8 cellular contexts compared by ENCODE assay signal in the genomic region with DNA sequence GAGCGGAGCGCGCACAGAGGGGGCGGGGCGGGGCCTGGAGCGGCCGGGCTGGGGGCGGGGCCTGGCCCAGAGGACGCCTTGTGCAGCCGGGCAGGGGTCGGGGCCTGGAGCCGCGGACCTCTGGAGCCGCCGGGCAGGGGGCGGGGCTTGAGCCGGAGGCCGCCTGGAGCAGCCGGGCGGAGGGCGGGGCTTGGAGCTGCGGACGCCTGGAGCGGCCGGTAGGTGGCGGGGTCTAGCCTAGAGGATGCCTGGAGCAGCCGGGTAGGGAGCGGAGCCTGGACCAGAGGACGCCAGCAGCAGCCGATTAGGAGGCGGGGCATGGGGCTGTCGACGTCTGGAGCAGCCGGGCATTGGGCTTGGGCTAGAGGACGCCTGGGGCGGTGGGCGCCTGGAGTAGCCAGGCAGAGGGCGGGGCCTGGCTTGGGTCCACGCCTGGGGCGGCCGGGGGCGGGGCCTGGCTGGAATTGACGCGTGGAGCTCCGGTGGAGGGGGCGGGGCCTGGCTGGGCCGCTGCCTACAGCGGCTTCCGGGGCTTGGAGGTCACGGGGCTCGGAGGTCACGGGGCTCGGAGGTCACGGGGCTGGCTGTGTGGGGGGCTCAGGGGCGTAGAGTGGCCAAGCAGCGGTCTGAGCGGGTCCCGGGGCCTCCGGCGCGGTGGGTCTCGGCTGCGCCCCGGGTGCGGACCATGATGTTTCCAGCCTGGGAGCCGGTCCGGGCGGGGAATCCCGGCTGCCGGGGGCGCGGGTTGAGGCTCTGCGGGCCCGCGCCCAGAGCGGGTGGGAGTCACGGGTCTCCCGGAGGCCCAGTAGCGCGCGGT. TPM values are rescaled to one million over a fixed set of nuclear protein-coding genes. Genes with fewer than 3 reads are reported as not detected.
DNase-seq lines count a peak whose midpoint lies in the region; ATAC-seq and TF ChIP-seq lines count a peak whose summit lies in the region.

A gene (minus strand): TSS at position 13 of the 817 bp plus-strand sequence. CDS start 135 bp downstream, outside the sequence.

- TF ChIP-seq CTCF in DND-41 (IDR thresholded peaks at IDR 0.05; ENCODE audit: borderline replicate concordance, extremely low read depth, low read length, poor library complexity, severe bottlenecking) (peak; percentile 78), Peyer's patch (IDR thresholded peaks at IDR 0.05) (peak; percentile 69 to 97 (median 93)), esophagus muscularis mucosa (IDR thresholded peaks at IDR 0.05) (peak; percentile 93 to 97 (median 94))

- intact Hi-C loops in esophagus muscularis mucosa (cut with DNase I): loop anchor here (5.0 to 10.0 kb wide), 3 partner anchors 200 to 300 kb away; a partner anchor contains a TSS

- peaks cover 16% of the 10 kb centered on the region for H3K36me3 ChIP-seq in DND-41 (ENCODE audit: insufficient read depth, low read length)
- peaks cover 14% of the 10 kb centered on the region for H3K36me3 ChIP-seq in KOPT-K1 (ENCODE audit: insufficient read depth, low read length)
- H3K36me3 ChIP-seq in Peyer's patch: no peaks in the 10 kb centered on the region
- peaks cover 0 to 4% (median 2%) of the 10 kb centered on the region in 4 donors for H3K36me3 ChIP-seq in esophagus muscularis mucosa

- DNase-seq in DND-41 (peak; percentile 97), Peyer's patch (peak; percentile 98 to 100 (median 99)), esophagus muscularis mucosa (ENCODE audit: extremely low spot score) (peak; percentile 99), myocyte (ENCODE audit: low read depth) (peak; percentile 100)
- DNase-seq in activated T-cell treated with anti-CD3 and anti-CD28 coated beads, Interleukin-2, amount 50 U/mL, for 48 hours: peak; percentile 96 to 99
- peak; percentile 93 to 96 for DNase-seq in stimulated activated CD8-positive, alpha-beta memory T cell treated with anti-CD3 and anti-CD28 coated beads, Interleukin-7, amount 100 ng/mL, for 48 hours (ENCODE audit: extremely low read depth in 1 of 2, low read depth in 1 of 2)

- WGBS in esophagus muscularis mucosa: 0% methylated on average over 53 of the region's 81 CpGs

- peak within 1 kb of the TSS; percentile 91 for H3K27ac ChIP-seq in DND-41 (ENCODE audit: low read length)
- H3K27ac ChIP-seq in KOPT-K1 (ENCODE audit: low read depth, low read length, poor library complexity, severe bottlenecking): peak within 1 kb of the TSS; percentile 94
- H3K27ac ChIP-seq in Peyer's patch: peak within 1 kb of the TSS; percentile 94 to 99 (median 96)
- H3K27ac ChIP-seq in esophagus muscularis mucosa (replicated peaks in 1 of 4): peak within 1 kb of the TSS; percentile 98 to 100 (median 98)

- TF ChIP-seq POLR2A in Peyer's patch (IDR thresholded peaks at IDR 0.05) (peak in 1 of 2 donors; percentile 36), esophagus muscularis mucosa (IDR thresholded peaks at IDR 0.05; ENCODE audit: low read depth) (peak; percentile 83)

- no peaks in the 10 kb centered on the region for H3K27me3 ChIP-seq in DND-41 (ENCODE audit: insufficient read depth, low read length, poor library complexity)
- H3K27me3 ChIP-seq in Peyer's patch: no peaks in the 10 kb centered on the region
- H3K27me3 ChIP-seq in esophagus muscularis mucosa: no peaks in the 10 kb centered on the region

- ATAC-seq in DND-41 (ENCODE audit: insufficient read depth, low read depth) (peak; percentile 78), GM21786 (IDR thresholded peaks at IDR 0.05; ENCODE audit: unreplicated experiment) (peak; percentile 76)

- peaks cover 58% of the 10 kb centered on the region for H3K79me2 ChIP-seq in DND-41 (ENCODE audit: insufficient read depth, low read length)

- peak within 1 kb of the TSS; percentile 94 for H3K9ac ChIP-seq in DND-41 (ENCODE audit: low read depth, low read length)

- no peak for TF ChIP-seq EP300 in esophagus muscularis mucosa (IDR thresholded peaks at IDR 0.05)

- H4K20me1 ChIP-seq in DND-41 (ENCODE audit: insufficient read depth, low read length): peaks cover 32% of the 10 kb centered on the region

- H3K9me3 ChIP-seq in DND-41 (ENCODE audit: insufficient read depth, low read length, severe bottlenecking) (no peaks in the 10 kb centered on the region), KOPT-K1 (ENCODE audit: insufficient read depth, low read length, poor library complexity, severe bottlenecking) (no peaks in the 10 kb centered on the region), Peyer's patch (no peaks in the 10 kb centered on the region), esophagus muscularis mucosa (no peaks in the 10 kb centered on the region)

- H2AFZ ChIP-seq in DND-41 (ENCODE audit: low read depth, low read length): peak within 1 kb of the TSS; percentile 72

- H3K4me2 ChIP-seq in DND-41 (ENCODE audit: insufficient read depth, low read length): peak within 1 kb of the TSS; percentile 76

- H3K4me1 ChIP-seq in DND-41 (ENCODE audit: insufficient read depth, low read length) (peaks cover 41% of the 10 kb centered on the region), Peyer's patch (peaks cover 0 to 26% (median 6%) of the 10 kb centered on the region in 4 donors), esophagus muscularis mucosa (peaks cover 36 to 54% (median 46%) of the 10 kb centered on the region in 4 donors)

- peak within 1 kb of the TSS; percentile 74 to 85 for H3K4me3 ChIP-seq in DND-41 (ENCODE audit: low read depth in 1 of 2, low read length in 2 of 2)
- peak within 1 kb of the TSS; percentile 67 to 92 (median 75) for H3K4me3 ChIP-seq in Peyer's patch
- H3K4me3 ChIP-seq in esophagus muscularis mucosa: peak within 1 kb of the TSS; percentile 86 to 99 (median 90)

RNA-seq across cellular contexts. Expression of the gene that starts here (rescaled TPM):
- 100 to 1,000 TPM; 117 to 184 (median 138) TPM for total RNA-seq in Peyer's patch
- total RNA-seq in esophagus muscularis mucosa: 100 to 1,000 TPM in 3 of 4 donors, 10 to 100 TPM in 1; 89.6 to 120 (median 110) TPM
- total RNA-seq in myocyte: 1,506 and 1,796 TPM in 2 replicates
- 393 TPM for polyA plus RNA-seq in myocyte (2012)

Comparison
In these comparisons a context has a peak if more than half of its experiments do, and no peak if none do; other contexts are left out.
1. Peak in every context shown above with its lines: DNase-seq, ATAC-seq, H3K4me3 ChIP-seq and H3K27ac ChIP-seq.